1 cellular context compared by ENCODE assay signal in the genomic region with DNA sequence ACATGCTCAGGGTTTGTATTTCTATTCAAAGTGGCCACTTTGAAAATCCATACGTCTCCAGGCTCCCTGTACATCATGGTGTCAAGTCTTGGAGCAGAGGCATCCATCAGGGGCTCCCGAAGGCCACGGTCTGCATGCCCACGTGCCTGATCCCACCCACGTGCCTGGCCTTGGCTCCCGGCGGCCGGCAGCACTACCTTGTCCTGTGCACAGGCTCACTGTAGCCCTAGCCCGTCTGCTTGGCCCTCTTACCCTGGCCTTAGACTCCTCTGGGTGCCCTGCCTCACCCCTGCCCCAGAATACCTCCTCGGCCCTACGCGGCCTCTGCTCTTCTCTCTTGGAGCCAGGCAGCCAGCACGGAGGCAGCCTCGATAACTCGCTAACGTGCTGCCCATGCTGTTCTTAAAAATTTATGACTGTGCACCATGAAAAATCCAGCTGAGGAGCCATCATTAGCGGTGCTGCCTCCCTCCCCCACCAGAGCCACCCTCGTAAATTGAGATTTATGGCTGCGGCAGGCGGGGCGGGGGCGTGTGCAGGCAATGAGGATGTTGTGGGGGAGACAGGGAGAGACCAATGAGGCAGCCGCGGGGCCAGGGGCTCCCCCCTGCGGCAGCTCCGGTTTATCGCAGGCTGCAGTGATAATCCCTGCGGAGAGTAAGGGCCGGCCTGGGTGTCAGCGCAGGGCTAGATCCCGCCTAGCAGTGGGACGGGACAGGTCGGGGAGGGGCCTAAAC.
TF ChIP-seq lines count a peak whose summit lies in the region.

No MANE protein-coding gene starts in this region.

TF ChIP-seq in K562, 482 proteins besides CTCF, POLR2A, EP300 and RAD21 (continued from another document and continues in another):
- TF ChIP-seq, protein P1, sequence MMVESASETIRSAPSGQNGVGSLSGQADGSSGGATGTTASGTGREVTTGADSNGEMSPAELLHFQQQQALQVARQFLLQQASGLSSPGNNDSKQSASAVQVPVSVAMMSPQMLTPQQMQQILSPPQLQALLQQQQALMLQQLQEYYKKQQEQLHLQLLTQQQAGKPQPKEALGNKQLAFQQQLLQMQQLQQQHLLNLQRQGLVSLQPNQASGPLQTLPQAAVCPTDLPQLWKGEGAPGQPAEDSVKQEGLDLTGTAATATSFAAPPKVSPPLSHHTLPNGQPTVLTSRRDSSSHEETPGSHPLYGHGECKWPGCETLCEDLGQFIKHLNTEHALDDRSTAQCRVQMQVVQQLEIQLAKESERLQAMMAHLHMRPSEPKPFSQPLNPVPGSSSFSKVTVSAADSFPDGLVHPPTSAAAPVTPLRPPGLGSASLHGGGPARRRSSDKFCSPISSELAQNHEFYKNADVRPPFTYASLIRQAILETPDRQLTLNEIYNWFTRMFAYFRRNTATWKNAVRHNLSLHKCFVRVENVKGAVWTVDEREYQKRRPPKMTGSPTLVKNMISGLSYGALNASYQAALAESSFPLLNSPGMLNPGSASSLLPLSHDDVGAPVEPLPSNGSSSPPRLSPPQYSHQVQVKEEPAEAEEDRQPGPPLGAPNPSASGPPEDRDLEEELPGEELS (CRISPR knock-in tag; IDR thresholded peaks at IDR 0.05; ENCODE audit: borderline replicate concordance) = no peak
- peak; percentile 57 for TF ChIP-seq NEUROD1 (IDR thresholded peaks at IDR 0.05; ENCODE audit: borderline replicate concordance, low read depth, low read length, partially characterized antibody)
- TF ChIP-seq SREBF1 (IDR thresholded peaks at IDR 0.05; ENCODE audit: borderline replicate concordance, low read depth, low read length) = peak; percentile 26; the same call in 1 of the 2 replicates
- TF ChIP-seq ZNF232 (CRISPR knock-in tag; IDR thresholded peaks at IDR 0.05) = no peak
- TF ChIP-seq RAD51 (IDR thresholded peaks at IDR 0.05; ENCODE audit: borderline replicate concordance, low read depth) = no peak
- no peak for TF ChIP-seq ZNF551 (CRISPR knock-in tag; IDR thresholded peaks at IDR 0.05)
- TF ChIP-seq TCF7 (IDR thresholded peaks at IDR 0.05; ENCODE audit: borderline replicate concordance) = no peak
- no peak for TF ChIP-seq HDAC3 (IDR thresholded peaks at IDR 0.05; ENCODE audit: borderline replicate concordance, partially characterized antibody)
- TF ChIP-seq ZNF408 (CRISPR knock-in tag; IDR thresholded peaks at IDR 0.05; ENCODE audit: low read depth) = no peak
- no peak for TF ChIP-seq ZFPM2 (CRISPR knock-in tag; IDR thresholded peaks at IDR 0.05)
- TF ChIP-seq KAT8 (IDR thresholded peaks at IDR 0.05; ENCODE audit: low read depth) = no peak
- TF ChIP-seq, protein P2, sequence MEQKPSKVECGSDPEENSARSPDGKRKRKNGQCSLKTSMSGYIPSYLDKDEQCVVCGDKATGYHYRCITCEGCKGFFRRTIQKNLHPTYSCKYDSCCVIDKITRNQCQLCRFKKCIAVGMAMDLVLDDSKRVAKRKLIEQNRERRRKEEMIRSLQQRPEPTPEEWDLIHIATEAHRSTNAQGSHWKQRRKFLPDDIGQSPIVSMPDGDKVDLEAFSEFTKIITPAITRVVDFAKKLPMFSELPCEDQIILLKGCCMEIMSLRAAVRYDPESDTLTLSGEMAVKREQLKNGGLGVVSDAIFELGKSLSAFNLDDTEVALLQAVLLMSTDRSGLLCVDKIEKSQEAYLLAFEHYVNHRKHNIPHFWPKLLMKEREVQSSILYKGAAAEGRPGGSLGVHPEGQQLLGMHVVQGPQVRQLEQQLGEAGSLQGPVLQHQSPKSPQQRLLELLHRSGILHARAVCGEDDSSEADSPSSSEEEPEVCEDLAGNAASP (IDR thresholded peaks at IDR 0.05) = no peak
- TF ChIP-seq BRF1 (IDR thresholded peaks at IDR 0.05; ENCODE audit: borderline replicate concordance, extremely low read depth, insufficient read length) = no peak
- TF ChIP-seq CHD1 (IDR thresholded peaks at IDR 0.05; ENCODE audit: low read length) = no peak
- TF ChIP-seq MEF2A (IDR thresholded peaks at IDR 0.05; ENCODE audit: control insufficient read depth, low read depth, low read length) = no peak
- no peak for TF ChIP-seq TSC22D4 (tag; IDR thresholded peaks at IDR 0.05)
- no peak for TF ChIP-seq PML (IDR thresholded peaks at IDR 0.05; ENCODE audit: low read length)
- TF ChIP-seq, protein P3, sequence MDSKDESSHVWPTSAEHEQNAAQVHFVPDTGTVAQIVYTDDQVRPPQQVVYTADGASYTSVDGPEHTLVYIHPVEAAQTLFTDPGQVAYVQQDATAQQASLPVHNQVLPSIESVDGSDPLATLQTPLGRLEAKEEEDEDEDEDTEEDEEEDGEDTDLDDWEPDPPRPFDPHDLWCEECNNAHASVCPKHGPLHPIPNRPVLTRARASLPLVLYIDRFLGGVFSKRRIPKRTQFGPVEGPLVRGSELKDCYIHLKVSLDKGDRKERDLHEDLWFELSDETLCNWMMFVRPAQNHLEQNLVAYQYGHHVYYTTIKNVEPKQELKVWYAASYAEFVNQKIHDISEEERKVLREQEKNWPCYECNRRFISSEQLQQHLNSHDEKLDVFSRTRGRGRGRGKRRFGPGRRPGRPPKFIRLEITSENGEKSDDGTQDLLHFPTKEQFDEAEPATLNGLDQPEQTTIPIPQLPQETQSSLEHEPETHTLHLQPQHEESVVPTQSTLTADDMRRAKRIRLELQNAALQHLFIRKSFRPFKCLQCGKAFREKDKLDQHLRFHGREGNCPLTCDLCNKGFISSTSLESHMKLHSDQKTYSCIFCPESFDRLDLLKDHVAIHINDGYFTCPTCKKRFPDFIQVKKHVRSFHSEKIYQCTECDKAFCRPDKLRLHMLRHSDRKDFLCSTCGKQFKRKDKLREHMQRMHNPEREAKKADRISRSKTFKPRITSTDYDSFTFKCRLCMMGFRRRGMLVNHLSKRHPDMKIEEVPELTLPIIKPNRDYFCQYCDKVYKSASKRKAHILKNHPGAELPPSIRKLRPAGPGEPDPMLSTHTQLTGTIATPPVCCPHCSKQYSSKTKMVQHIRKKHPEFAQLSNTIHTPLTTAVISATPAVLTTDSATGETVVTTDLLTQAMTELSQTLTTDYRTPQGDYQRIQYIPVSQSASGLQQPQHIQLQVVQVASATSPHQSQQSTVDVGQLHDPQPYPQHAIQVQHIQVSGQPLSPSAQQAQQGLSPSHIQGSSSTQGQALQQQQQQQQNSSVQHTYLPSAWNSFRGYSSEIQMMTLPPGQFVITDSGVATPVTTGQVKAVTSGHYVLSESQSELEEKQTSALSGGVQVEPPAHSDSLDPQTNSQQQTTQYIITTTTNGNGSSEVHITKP (IDR thresholded peaks at IDR 0.05; ENCODE audit: partially characterized antibody) = peak; percentile 94
- TF ChIP-seq CBX5 (IDR thresholded peaks at IDR 0.05; ENCODE audit: borderline replicate concordance, low read depth) = no peak
- TF ChIP-seq CXXC5 (CRISPR knock-in tag; IDR thresholded peaks at IDR 0.05) = peak; percentile 78
- no peak for TF ChIP-seq ZFP30 (CRISPR knock-in tag; IDR thresholded peaks at IDR 0.05; ENCODE audit: borderline replicate concordance)
- TF ChIP-seq, protein P4, sequence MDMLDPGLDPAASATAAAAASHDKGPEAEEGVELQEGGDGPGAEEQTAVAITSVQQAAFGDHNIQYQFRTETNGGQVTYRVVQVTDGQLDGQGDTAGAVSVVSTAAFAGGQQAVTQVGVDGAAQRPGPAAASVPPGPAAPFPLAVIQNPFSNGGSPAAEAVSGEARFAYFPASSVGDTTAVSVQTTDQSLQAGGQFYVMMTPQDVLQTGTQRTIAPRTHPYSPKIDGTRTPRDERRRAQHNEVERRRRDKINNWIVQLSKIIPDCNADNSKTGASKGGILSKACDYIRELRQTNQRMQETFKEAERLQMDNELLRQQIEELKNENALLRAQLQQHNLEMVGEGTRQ (CRISPR knock-in tag; IDR thresholded peaks at IDR 0.05) = no peak
- TF ChIP-seq, protein P5, sequence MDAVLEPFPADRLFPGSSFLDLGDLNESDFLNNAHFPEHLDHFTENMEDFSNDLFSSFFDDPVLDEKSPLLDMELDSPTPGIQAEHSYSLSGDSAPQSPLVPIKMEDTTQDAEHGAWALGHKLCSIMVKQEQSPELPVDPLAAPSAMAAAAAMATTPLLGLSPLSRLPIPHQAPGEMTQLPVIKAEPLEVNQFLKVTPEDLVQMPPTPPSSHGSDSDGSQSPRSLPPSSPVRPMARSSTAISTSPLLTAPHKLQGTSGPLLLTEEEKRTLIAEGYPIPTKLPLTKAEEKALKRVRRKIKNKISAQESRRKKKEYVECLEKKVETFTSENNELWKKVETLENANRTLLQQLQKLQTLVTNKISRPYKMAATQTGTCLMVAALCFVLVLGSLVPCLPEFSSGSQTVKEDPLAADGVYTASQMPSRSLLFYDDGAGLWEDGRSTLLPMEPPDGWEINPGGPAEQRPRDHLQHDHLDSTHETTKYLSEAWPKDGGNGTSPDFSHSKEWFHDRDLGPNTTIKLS (IDR thresholded peaks at IDR 0.05; ENCODE audit: borderline replicate concordance, low read depth) = no peak
- no peak for TF ChIP-seq SMARCC2 (IDR thresholded peaks at IDR 0.05; ENCODE audit: low read depth)
- TF ChIP-seq, protein P6, sequence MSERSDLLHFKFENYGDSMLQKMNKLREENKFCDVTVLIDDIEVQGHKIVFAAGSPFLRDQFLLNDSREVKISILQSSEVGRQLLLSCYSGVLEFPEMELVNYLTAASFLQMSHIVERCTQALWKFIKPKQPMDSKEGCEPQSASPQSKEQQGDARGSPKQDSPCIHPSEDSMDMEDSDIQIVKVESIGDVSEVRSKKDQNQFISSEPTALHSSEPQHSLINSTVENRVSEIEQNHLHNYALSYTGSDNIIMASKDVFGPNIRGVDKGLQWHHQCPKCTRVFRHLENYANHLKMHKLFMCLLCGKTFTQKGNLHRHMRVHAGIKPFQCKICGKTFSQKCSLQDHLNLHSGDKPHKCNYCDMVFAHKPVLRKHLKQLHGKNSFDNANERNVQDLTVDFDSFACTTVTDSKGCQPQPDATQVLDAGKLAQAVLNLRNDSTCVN (CRISPR knock-in tag; IDR thresholded peaks at IDR 0.05) = no peak
- TF ChIP-seq CREM (IDR thresholded peaks at IDR 0.05; ENCODE audit: low read depth) = peak; percentile 60; the same call in 1 of the 2 replicates
- TF ChIP-seq, protein P7, sequence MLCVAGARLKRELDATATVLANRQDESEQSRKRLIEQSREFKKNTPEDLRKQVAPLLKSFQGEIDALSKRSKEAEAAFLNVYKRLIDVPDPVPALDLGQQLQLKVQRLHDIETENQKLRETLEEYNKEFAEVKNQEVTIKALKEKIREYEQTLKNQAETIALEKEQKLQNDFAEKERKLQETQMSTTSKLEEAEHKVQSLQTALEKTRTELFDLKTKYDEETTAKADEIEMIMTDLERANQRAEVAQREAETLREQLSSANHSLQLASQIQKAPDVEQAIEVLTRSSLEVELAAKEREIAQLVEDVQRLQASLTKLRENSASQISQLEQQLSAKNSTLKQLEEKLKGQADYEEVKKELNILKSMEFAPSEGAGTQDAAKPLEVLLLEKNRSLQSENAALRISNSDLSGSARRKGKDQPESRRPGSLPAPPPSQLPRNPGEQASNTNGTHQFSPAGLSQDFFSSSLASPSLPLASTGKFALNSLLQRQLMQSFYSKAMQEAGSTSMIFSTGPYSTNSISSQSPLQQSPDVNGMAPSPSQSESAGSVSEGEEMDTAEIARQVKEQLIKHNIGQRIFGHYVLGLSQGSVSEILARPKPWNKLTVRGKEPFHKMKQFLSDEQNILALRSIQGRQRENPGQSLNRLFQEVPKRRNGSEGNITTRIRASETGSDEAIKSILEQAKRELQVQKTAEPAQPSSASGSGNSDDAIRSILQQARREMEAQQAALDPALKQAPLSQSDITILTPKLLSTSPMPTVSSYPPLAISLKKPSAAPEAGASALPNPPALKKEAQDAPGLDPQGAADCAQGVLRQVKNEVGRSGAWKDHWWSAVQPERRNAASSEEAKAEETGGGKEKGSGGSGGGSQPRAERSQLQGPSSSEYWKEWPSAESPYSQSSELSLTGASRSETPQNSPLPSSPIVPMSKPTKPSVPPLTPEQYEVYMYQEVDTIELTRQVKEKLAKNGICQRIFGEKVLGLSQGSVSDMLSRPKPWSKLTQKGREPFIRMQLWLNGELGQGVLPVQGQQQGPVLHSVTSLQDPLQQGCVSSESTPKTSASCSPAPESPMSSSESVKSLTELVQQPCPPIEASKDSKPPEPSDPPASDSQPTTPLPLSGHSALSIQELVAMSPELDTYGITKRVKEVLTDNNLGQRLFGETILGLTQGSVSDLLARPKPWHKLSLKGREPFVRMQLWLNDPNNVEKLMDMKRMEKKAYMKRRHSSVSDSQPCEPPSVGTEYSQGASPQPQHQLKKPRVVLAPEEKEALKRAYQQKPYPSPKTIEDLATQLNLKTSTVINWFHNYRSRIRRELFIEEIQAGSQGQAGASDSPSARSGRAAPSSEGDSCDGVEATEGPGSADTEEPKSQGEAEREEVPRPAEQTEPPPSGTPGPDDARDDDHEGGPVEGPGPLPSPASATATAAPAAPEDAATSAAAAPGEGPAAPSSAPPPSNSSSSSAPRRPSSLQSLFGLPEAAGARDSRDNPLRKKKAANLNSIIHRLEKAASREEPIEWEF (CRISPR knock-in tag; IDR thresholded peaks at IDR 0.05) = no peak
- no peak for TF ChIP-seq FOXJ3 (CRISPR knock-in tag; IDR thresholded peaks at IDR 0.05)
- peak; percentile 67; the same call in 1 of the 2 replicates for TF ChIP-seq CTBP1 (IDR thresholded peaks at IDR 0.05; ENCODE audit: borderline replicate concordance)
- TF ChIP-seq, protein P8, sequence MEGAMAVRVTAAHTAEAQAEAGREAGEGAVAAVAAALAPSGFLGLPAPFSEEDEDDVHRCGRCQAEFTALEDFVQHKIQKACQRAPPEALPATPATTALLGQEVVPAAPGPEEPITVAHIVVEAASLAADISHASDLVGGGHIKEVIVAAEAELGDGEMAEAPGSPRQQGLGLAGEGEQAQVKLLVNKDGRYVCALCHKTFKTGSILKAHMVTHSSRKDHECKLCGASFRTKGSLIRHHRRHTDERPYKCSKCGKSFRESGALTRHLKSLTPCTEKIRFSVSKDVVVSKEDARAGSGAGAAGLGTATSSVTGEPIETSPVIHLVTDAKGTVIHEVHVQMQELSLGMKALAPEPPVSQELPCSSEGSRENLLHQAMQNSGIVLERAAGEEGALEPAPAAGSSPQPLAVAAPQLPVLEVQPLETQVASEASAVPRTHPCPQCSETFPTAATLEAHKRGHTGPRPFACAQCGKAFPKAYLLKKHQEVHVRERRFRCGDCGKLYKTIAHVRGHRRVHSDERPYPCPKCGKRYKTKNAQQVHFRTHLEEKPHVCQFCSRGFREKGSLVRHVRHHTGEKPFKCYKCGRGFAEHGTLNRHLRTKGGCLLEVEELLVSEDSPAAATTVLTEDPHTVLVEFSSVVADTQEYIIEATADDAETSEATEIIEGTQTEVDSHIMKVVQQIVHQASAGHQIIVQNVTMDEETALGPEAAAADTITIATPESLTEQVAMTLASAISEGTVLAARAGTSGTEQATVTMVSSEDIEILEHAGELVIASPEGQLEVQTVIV (CRISPR knock-in tag; IDR thresholded peaks at IDR 0.05; ENCODE audit: borderline replicate concordance) = no peak
- peak; percentile 79 for TF ChIP-seq RB1 (IDR thresholded peaks at IDR 0.05; ENCODE audit: low read depth)
- no peak for TF ChIP-seq ZFP1 (CRISPR knock-in tag; IDR thresholded peaks at IDR 0.05)
- TF ChIP-seq KLF10 (CRISPR knock-in tag; IDR thresholded peaks at IDR 0.05) = no peak
- TF ChIP-seq CBFA2T3 (IDR thresholded peaks at IDR 0.05) = peak; percentile 41; the same call in 1 of the 2 replicates
